8 cellular contexts compared by ENCODE assay signal in the genomic region with DNA sequence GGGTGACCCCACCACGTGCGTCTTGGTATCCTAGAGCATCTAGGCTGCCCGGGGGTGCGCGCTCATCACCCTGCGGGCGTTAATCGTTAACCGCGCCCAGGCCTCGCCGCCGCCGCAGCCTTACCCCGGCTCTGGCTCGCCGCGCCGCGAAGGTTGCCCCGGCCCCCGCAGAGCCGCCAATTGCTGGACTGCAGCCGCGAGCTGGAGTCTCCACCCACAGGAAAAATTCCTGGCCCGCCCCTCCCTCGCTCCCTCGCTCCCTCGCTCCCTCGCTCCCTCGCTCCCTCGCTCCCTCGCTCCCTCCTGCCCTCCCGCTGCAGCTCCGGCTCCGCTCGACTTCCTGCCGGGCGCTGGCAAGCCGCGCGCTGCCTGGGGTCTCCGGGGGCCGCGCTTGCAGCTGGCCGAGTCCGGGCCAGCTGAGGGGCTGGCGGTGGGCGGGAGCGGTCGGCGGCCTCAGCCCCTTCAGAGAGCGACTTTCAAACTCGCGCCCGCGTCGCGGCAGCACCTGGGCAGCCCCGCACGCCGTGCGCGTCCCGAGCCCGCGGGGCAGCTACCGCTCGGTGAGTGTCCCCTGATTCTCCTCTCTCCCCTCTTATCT. TPM values are rescaled to one million over a fixed set of nuclear protein-coding genes. Genes with fewer than 3 reads are reported as not detected.
DNase-seq lines count a peak whose midpoint lies in the region; ATAC-seq and TF ChIP-seq lines count a peak whose summit lies in the region.

Gene PLEKHG3, plus strand, starts transcription at position 280 of the 598 bp plus-strand sequence. CDS start 23,208 bp downstream, outside the sequence.

- H3K36me3 Mint-ChIP-seq in endothelial cell (ENCODE audit: low read depth, unreplicated experiment), result peaks cover 13% of the 10 kb centered on the region
- no peaks in the 10 kb centered on the region for H3K36me3 Mint-ChIP-seq in stimulated activated naive CD8-positive, alpha-beta T cell treated with anti-CD3 and anti-CD28 coated beads, Interleukin-15, Interleukin-2, amounts not matched to agents 100 ng/mL and 50 ng/mL, for 24 hours (ENCODE audit: low read depth)

- peak; percentile 85 for DNase-seq in EH (ENCODE audit: low read depth)
- peak; percentile 83 for DNase-seq in NCI-H146 (lab: John Stamatoyannopoulos, UW)
- peak; percentile 35 for DNase-seq in activated CD4-positive, alpha-beta T cell treated with anti-CD3 and anti-CD28 coated beads for 48 hours
- peak; percentile 66 for DNase-seq in endothelial cell (ENCODE audit: low spot score)
- DNase-seq in lung (ENCODE audit: low spot score), result peak; percentile 76

- H3K27me3 ChIP-seq in lung (ENCODE audit: control insufficient read depth, insufficient read depth), result no peaks in the 10 kb centered on the region

- TF ChIP-seq CTCF in endothelial cell (IDR thresholded peaks at IDR 0.05; ENCODE audit: unreplicated experiment) (no peak), lung (IDR thresholded peaks at IDR 0.05; ENCODE audit: control extremely low read depth, extremely low read depth) (no peak)

- H3K27me3 Mint-ChIP-seq in endothelial cell (ENCODE audit: unreplicated experiment), result peaks cover 10% of the 10 kb centered on the region
- peaks cover 61% of the 10 kb centered on the region for H3K27me3 Mint-ChIP-seq in stimulated activated naive CD8-positive, alpha-beta T cell treated with anti-CD3 and anti-CD28 coated beads, Interleukin-15, Interleukin-2, amounts not matched to agents 100 ng/mL and 50 ng/mL, for 24 hours

- peak within 1 kb of the TSS; percentile 69 for H3K4me3 ChIP-seq in lung

- H3K9me3 Mint-ChIP-seq in endothelial cell (ENCODE audit: unreplicated experiment), result no peaks in the 10 kb centered on the region
- H3K9me3 Mint-ChIP-seq in stimulated activated naive CD8-positive, alpha-beta T cell treated with anti-CD3 and anti-CD28 coated beads, Interleukin-15, Interleukin-2, amounts not matched to agents 100 ng/mL and 50 ng/mL, for 24 hours, result no peaks in the 10 kb centered on the region

- ATAC-seq in lung (ENCODE audit: insufficient read depth, low FRiP score) (peak; percentile 61), HG03521 (IDR thresholded peaks at IDR 0.05; ENCODE audit: unreplicated experiment) (no peak), GM19455 (IDR thresholded peaks at IDR 0.05; ENCODE audit: unreplicated experiment) (no peak)

- H3K4me1 Mint-ChIP-seq in endothelial cell (ENCODE audit: unreplicated experiment), result peaks cover 52% of the 10 kb centered on the region
- H3K4me1 Mint-ChIP-seq in stimulated activated naive CD8-positive, alpha-beta T cell treated with anti-CD3 and anti-CD28 coated beads, Interleukin-15, Interleukin-2, amounts not matched to agents 100 ng/mL and 50 ng/mL, for 24 hours (ENCODE audit: low read depth), result peaks cover 42% of the 10 kb centered on the region

- peak within 1 kb of the TSS; percentile 76 for H3K27ac Mint-ChIP-seq in endothelial cell (ENCODE audit: unreplicated experiment)
- H3K27ac Mint-ChIP-seq in stimulated activated naive CD8-positive, alpha-beta T cell treated with anti-CD3 and anti-CD28 coated beads, Interleukin-15, Interleukin-2, amounts not matched to agents 100 ng/mL and 50 ng/mL, for 24 hours, result no peak within 1 kb of the TSS

- WGBS in lung, 2 donors, result 1% methylated on average over 68 to 69 of the region's 69 CpGs

- no peaks in the 10 kb centered on the region for H3K36me3 ChIP-seq in lung (ENCODE audit: control insufficient read depth in 2 of 2, insufficient read depth in 2 of 2, low read length in 2 of 2)

- H3K27ac ChIP-seq in lung (ENCODE audit: low read depth in 1 of 2, low read length in 1 of 2), result peak within 1 kb of the TSS; percentile 29 to 86

- peaks cover 0 to 20% of the 10 kb centered on the region in 2 donors for H3K4me1 ChIP-seq in lung (ENCODE audit: control insufficient read depth in 2 of 2, insufficient read depth in 2 of 2, low read length in 2 of 2)

- H3K9me3 ChIP-seq in lung (ENCODE audit: control insufficient read depth in 2 of 2, insufficient read depth in 1 of 2, low read length in 1 of 2), result no peaks in the 10 kb centered on the region

- peak within 1 kb of the TSS; percentile 90 for H3K4me3 Mint-ChIP-seq in endothelial cell (ENCODE audit: unreplicated experiment)
- peak within 1 kb of the TSS; percentile 70 for H3K4me3 Mint-ChIP-seq in stimulated activated naive CD8-positive, alpha-beta T cell treated with anti-CD3 and anti-CD28 coated beads, Interleukin-15, Interleukin-2, amounts not matched to agents 100 ng/mL and 50 ng/mL, for 24 hours

RNA-seq across cellular contexts. Expression of gene PLEKHG3, which starts in this region (rescaled TPM):
- 31.4 TPM for total RNA-seq in endothelial cell (ENCODE audit: unreplicated experiment)
- total RNA-seq in lung, result 10 to 100 TPM; 30.3 to 43.5 TPM
- 10 to 100 TPM; 11.0 to 12.8 TPM for polyA plus RNA-seq in lung

Comparison
In these comparisons a context has a peak if more than half of its experiments do, and no peak if none do; other contexts are left out.
1. DNase-seq: peak in every context shown above with its lines; median percentile 85 in EH; 83 in NCI-H146; 76 in lung; 66 in endothelial cell; 35 in activated CD4-positive, alpha-beta T cell treated with anti-CD3 and anti-CD28 coated beads for 48 hours.